ENCODE assay signal across 1 cellular context in the genomic region with DNA sequence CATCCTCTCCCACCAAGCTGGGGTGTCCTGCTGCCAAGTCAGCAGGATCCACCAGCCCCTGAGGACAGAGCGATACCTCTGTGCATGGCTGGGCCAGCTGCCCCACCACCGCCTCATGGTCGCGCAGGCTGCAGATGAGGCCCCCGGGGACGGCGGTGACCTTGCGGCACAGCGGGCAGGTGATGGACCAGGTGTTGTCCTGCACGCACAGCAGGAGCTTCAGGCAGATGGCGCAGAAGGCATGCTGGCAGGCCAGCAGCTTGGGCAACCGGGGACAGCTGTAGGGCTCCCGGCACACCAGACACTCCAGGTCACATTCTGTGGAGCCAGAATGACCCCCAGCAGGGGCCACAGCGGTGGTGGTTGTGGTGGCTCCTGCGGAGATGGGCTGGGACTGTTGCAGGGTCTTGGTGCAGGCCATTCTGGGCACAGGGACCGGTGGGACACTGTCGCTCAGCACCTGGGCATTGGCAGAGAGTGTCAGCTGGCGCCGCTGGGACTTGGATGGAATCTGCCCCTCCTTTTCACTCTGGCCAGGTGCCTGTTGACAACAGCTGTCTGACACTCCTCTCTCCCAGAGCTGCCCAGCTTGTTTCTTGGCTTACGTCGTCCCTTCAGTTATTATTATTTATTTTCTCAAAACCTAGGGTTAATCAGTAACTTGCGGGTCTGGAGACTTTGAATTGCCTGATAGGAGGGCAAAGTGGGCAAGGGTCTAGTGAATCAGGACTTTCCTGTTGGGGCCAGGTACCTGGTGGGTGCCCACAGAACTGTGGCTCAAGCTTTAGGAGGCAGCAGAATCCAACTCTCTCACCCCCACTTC.
TF ChIP-seq lines count a peak whose summit lies in the region.

A gene with protein sequence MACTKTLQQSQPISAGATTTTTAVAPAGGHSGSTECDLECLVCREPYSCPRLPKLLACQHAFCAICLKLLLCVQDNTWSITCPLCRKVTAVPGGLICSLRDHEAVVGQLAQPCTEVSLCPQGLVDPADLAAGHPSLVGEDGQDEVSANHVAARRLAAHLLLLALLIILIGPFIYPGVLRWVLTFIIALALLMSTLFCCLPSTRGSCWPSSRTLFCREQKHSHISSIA (minus strand): TSS at position 603 of the 823 bp plus-strand sequence. CDS start 182 bp downstream, at position 421.

TF ChIP-seq in GM23338, 12 proteins besides CTCF, POLR2A, EP300 and RAD21 (continued from another document):
- TF ChIP-seq, protein P1, sequence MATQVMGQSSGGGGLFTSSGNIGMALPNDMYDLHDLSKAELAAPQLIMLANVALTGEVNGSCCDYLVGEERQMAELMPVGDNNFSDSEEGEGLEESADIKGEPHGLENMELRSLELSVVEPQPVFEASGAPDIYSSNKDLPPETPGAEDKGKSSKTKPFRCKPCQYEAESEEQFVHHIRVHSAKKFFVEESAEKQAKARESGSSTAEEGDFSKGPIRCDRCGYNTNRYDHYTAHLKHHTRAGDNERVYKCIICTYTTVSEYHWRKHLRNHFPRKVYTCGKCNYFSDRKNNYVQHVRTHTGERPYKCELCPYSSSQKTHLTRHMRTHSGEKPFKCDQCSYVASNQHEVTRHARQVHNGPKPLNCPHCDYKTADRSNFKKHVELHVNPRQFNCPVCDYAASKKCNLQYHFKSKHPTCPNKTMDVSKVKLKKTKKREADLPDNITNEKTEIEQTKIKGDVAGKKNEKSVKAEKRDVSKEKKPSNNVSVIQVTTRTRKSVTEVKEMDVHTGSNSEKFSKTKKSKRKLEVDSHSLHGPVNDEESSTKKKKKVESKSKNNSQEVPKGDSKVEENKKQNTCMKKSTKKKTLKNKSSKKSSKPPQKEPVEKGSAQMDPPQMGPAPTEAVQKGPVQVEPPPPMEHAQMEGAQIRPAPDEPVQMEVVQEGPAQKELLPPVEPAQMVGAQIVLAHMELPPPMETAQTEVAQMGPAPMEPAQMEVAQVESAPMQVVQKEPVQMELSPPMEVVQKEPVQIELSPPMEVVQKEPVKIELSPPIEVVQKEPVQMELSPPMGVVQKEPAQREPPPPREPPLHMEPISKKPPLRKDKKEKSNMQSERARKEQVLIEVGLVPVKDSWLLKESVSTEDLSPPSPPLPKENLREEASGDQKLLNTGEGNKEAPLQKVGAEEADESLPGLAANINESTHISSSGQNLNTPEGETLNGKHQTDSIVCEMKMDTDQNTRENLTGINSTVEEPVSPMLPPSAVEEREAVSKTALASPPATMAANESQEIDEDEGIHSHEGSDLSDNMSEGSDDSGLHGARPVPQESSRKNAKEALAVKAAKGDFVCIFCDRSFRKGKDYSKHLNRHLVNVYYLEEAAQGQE (IDR thresholded peaks at IDR 0.05; ENCODE audit: unreplicated experiment) = no peak
- TF ChIP-seq JUNB (IDR thresholded peaks at IDR 0.05; ENCODE audit: unreplicated experiment) (no peak), NANOG (IDR thresholded peaks at IDR 0.05; ENCODE audit: borderline replicate concordance) (no peak), STAT1 (IDR thresholded peaks at IDR 0.05; ENCODE audit: unreplicated experiment) (no peak)
- TF ChIP-seq, protein P2, sequence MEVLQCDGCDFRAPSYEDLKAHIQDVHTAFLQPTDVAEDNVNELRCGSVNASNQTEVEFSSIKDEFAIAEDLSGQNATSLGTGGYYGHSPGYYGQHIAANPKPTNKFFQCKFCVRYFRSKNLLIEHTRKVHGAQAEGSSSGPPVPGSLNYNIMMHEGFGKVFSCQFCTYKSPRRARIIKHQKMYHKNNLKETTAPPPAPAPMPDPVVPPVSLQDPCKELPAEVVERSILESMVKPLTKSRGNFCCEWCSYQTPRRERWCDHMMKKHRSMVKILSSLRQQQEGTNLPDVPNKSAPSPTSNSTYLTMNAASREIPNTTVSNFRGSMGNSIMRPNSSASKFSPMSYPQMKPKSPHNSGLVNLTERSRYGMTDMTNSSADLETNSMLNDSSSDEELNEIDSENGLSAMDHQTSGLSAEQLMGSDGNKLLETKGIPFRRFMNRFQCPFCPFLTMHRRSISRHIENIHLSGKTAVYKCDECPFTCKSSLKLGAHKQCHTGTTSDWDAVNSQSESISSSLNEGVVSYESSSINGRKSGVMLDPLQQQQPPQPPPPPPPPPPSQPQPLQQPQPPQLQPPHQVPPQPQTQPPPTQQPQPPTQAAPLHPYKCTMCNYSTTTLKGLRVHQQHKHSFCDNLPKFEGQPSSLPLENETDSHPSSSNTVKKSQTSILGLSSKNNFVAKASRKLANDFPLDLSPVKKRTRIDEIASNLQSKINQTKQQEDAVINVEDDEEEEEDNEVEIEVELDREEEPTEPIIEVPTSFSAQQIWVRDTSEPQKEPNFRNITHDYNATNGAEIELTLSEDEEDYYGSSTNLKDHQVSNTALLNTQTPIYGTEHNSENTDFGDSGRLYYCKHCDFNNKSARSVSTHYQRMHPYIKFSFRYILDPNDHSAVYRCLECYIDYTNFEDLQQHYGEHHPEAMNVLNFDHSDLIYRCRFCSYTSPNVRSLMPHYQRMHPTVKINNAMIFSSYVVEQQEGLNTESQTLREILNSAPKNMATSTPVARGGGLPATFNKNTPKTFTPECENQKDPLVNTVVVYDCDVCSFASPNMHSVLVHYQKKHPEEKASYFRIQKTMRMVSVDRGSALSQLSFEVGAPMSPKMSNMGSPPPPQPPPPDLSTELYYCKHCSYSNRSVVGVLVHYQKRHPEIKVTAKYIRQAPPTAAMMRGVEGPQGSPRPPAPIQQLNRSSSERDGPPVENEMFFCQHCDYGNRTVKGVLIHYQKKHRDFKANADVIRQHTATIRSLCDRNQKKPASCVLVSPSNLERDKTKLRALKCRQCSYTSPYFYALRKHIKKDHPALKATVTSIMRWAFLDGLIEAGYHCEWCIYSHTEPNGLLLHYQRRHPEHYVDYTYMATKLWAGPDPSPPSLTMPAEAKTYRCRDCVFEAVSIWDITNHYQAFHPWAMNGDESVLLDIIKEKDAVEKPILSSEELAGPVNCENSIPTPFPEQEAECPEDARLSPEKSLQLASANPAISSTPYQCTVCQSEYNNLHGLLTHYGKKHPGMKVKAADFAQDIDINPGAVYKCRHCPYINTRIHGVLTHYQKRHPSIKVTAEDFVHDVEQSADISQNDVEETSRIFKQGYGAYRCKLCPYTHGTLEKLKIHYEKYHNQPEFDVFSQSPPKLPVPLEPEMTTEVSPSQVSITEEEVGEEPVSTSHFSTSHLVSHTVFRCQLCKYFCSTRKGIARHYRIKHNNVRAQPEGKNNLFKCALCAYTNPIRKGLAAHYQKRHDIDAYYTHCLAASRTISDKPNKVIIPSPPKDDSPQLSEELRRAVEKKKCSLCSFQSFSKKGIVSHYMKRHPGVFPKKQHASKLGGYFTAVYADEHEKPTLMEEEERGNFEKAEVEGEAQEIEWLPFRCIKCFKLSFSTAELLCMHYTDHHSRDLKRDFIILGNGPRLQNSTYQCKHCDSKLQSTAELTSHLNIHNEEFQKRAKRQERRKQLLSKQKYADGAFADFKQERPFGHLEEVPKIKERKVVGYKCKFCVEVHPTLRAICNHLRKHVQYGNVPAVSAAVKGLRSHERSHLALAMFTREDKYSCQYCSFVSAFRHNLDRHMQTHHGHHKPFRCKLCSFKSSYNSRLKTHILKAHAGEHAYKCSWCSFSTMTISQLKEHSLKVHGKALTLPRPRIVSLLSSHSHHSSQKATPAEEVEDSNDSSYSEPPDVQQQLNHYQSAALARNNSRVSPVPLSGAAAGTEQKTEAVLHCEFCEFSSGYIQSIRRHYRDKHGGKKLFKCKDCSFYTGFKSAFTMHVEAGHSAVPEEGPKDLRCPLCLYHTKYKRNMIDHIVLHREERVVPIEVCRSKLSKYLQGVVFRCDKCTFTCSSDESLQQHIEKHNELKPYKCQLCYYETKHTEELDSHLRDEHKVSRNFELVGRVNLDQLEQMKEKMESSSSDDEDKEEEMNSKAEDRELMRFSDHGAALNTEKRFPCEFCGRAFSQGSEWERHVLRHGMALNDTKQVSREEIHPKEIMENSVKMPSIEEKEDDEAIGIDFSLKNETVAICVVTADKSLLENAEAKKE (CRISPR knock-in tag; IDR thresholded peaks at IDR 0.05) = no peak
